In the genomic region with DNA sequence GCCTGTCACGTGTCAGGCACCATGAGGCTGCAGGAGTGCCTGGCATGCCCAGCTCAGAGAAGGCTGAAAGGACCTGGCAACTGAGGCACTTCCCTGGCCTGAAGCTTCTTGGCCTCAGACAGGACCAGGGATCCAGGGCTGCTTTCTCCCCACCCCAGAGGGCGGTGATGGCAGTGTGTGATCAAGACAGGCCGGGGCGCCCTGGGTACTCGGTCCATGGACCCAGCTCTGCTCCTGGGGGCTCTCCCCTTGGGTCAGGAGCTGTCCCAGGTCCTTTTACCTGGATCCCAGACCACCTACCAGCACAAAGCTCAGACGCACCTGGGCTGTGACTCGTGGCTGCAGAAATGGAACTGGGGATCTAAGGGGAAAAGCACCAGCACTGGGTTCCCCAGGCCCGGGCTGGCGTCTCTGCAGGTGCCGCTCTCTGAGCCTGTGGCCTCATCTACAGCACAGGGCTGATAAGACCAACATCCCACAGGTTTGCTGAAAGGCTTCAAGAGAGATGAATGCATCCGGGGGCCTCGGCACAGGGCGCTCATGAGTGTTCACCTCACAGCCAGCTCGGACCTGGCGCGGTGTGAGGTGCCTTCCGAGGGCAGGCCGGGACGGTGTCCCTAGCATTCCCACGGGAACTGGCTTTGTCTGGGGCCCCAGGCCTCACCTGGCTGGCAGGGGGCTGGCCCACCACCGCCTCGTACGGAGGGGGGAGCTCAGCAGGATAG, we compare ENCODE assay signal across 16 cellular contexts.
A peak's percentile ranks its signal among the peaks of the same experiment; 100 is the strongest.
DNase-seq lines count a peak whose midpoint lies in the region; ATAC-seq and TF ChIP-seq lines count a peak whose summit lies in the region.
"Had no signal": no experiment of that assay in that cellular context is flagged by ENCODE, and none has a peak within 500 bp of the region (broad histone marks: within the 10 kb centered on the region; RNA-seq: fewer than 3 reads in every experiment).

No MANE protein-coding gene starts in this region.

- H3K4me1 Mint-ChIP-seq in endodermal cell (peaks cover 36% of the 10 kb centered on the region), endothelial cell (ENCODE audit: unreplicated experiment) (peaks cover 13% of the 10 kb centered on the region)

- H3K27ac Mint-ChIP-seq in endodermal cell (no peak overlapping the region), endothelial cell (ENCODE audit: unreplicated experiment) (no peak overlapping the region)
- H3K27ac Mint-ChIP-seq: B cell had no signal

- H3K4me3 Mint-ChIP-seq in endodermal cell (no peak overlapping the region), endothelial cell (ENCODE audit: unreplicated experiment) (no peak overlapping the region)
- H3K4me3 Mint-ChIP-seq: B cell, CD14-positive monocyte had no signal

- H2BK120ac ChIP-seq in neuronal stem cell (ENCODE audit: low read depth, low read length) = no peak overlapping the region

- peak overlapping the region; percentile 57 for H3K18ac ChIP-seq in neuronal stem cell (ENCODE audit: low read length)

- no peak overlapping the region for H2BK15ac ChIP-seq in neuronal stem cell (ENCODE audit: low read length)

- peak overlapping the region; percentile 77 for H2BK12ac ChIP-seq in neuronal stem cell (ENCODE audit: low read length)

- H3K27me3 ChIP-seq in left ventricle myocardium inferior (ENCODE audit: low read depth) (peaks cover 44% of the 10 kb centered on the region), endodermal cell (ENCODE audit: control insufficient read depth, insufficient read depth, low read length, poor library complexity, severe bottlenecking) (no peaks in the 10 kb centered on the region), neuronal stem cell (ENCODE audit: control insufficient read depth in 3 of 3, insufficient read depth in 3 of 3, low read depth in 1 of 3, low read length in 3 of 3) (peaks cover 0 to 11% (median 0%) of the 10 kb centered on the region in 3 experiments), spleen (replicated peaks in 1 of 7) (peaks cover 0 to 43% (median 20%) of the 10 kb centered on the region in 7 donors), left lung (peaks cover 0 to 22% of the 10 kb centered on the region in 2 donors)

- no peak for TF ChIP-seq POLR2A in spleen (IDR thresholded peaks at IDR 0.05)

- H3K4me2 ChIP-seq in neuronal stem cell (ENCODE audit: insufficient read depth, low read length, poor library complexity, severe bottlenecking) = no peak overlapping the region

- H3K4me3 ChIP-seq in left ventricle myocardium inferior = no peak overlapping the region
- H3K4me3 ChIP-seq in endodermal cell (ENCODE audit: low read length) = no peak overlapping the region
- no peak overlapping the region for H3K4me3 ChIP-seq in neuronal stem cell (ENCODE audit: low read length in 2 of 2)
- H3K4me3 ChIP-seq in spleen = no peak overlapping the region
- no peak overlapping the region for H3K4me3 ChIP-seq in left lung

- peak overlapping the region; percentile 22 for H2AK5ac ChIP-seq in neuronal stem cell (ENCODE audit: low read depth, low read length)

- H4K91ac ChIP-seq in neuronal stem cell (ENCODE audit: low read depth, low read length, poor library complexity) = no peak overlapping the region

- no peaks in the 10 kb centered on the region for H3K9me3 Mint-ChIP-seq in endodermal cell
- no peaks in the 10 kb centered on the region for H3K9me3 Mint-ChIP-seq in endothelial cell (ENCODE audit: unreplicated experiment)

- H3K36me3 Mint-ChIP-seq in endodermal cell (ENCODE audit: low read depth) (no peaks in the 10 kb centered on the region), endothelial cell (ENCODE audit: low read depth, unreplicated experiment) (peaks cover 10% of the 10 kb centered on the region)
- H3K36me3 Mint-ChIP-seq: CD14-positive monocyte had no signal

- H3K14ac ChIP-seq in neuronal stem cell (ENCODE audit: low read length) = no peak overlapping the region

- no peak overlapping the region for H3K27ac ChIP-seq in left ventricle myocardium inferior (replicated peaks)
- H3K27ac ChIP-seq in endodermal cell (ENCODE audit: low read depth, low read length) = no peak overlapping the region
- no peak overlapping the region for H3K27ac ChIP-seq in neuronal stem cell (replicated peaks; ENCODE audit: low read length)
- no peak overlapping the region for H3K27ac ChIP-seq in spleen
- H3K27ac ChIP-seq in left lung = no peak overlapping the region

- no peaks in the 10 kb centered on the region for H3K9me3 ChIP-seq in left ventricle myocardium inferior (replicated peaks)
- no peaks in the 10 kb centered on the region for H3K9me3 ChIP-seq in endodermal cell (ENCODE audit: control insufficient read depth, low read length)
- H3K9me3 ChIP-seq in neuronal stem cell (replicated peaks in 1 of 2; ENCODE audit: control insufficient read depth in 2 of 2, insufficient read depth in 1 of 2, low read depth in 1 of 2, low read length in 2 of 2) = no peaks in the 10 kb centered on the region
- no peaks in the 10 kb centered on the region for H3K9me3 ChIP-seq in spleen
- no peaks in the 10 kb centered on the region for H3K9me3 ChIP-seq in left lung

- 90 to 97% methylated on average over 11 to 23 of the region's 23 CpGs for WGBS in endodermal cell (ENCODE audit: insufficient coverage in 1 of 2, insufficient read length in 1 of 2), 2 experiments
- whole genome bisulfite sequencing in neuronal stem cell (ENCODE audit: extremely low coverage in 2 of 2, insufficient read length in 2 of 2, insufficient replicate concordance in 1 of 2), 2 donors = no CpG with 5 or more reads among the region's 23 CpGs
- 86 to 90% (median 88%) methylated on average over 19 to 23 of the region's 23 CpGs for WGBS in spleen, 5 donors

- peak overlapping the region; percentile 13 for H3K4ac ChIP-seq in neuronal stem cell (ENCODE audit: low read length)

- H3K9ac ChIP-seq in endodermal cell (ENCODE audit: extremely low read depth, low read length, poor library complexity, severe bottlenecking) (no peak overlapping the region), neuronal stem cell (ENCODE audit: low read depth, low read length, poor library complexity) (no peak overlapping the region)

- DNase-seq in cardiac septum (ENCODE audit: low spot score) = peak; percentile 59
- no peak for DNase-seq in left ventricle myocardium inferior
- peak; percentile 41 for DNase-seq in endodermal cell
- DNase-seq in neuronal stem cell (ENCODE audit: low spot score) = no peak
- DNase-seq in spleen = peak; percentile 69
- DNase-seq in endothelial cell (ENCODE audit: low spot score) = no peak
- DNase-seq in NCI-H2171 (lab: John Stamatoyannopoulos, UW) = no peak
- no peak for DNase-seq in left lung
- DNase-seq: NCI-H1105, NCI-H146, NCI-H2029, NCI-H446, NCI-H526 had no signal

- no peak for ATAC-seq in left lung
- ATAC-seq: Right ventricle myocardium inferior had no signal

- intact Hi-C loops in cardiac septum (cut with DNase I) = no loop called here
- intact Hi-C loops in left ventricle myocardium inferior (cut with micrococcal nuclease) = no loop called here
- intact Hi-C loops in spleen (cut with DNase I; ENCODE audit: low total_unique reads) = no loop called here
- intact Hi-C loops in left lung (cut with DNase I) = no loop called here

- no peak overlapping the region for H4K8ac ChIP-seq in neuronal stem cell (ENCODE audit: low read depth, low read length)

- H3K23ac ChIP-seq in neuronal stem cell (ENCODE audit: low read depth, low read length, poor library complexity) = peak overlapping the region; percentile 71

- H3K36me3 ChIP-seq in left ventricle myocardium inferior (no peaks in the 10 kb centered on the region), endodermal cell (ENCODE audit: control insufficient read depth, insufficient read depth, low read length) (no peaks in the 10 kb centered on the region), neuronal stem cell (replicated peaks in 1 of 2; ENCODE audit: control insufficient read depth in 2 of 2, insufficient read depth in 2 of 2, low read length in 2 of 2) (no peaks in the 10 kb centered on the region), spleen (no peaks in the 10 kb centered on the region), left lung (no peaks in the 10 kb centered on the region)

- H3K4me1 ChIP-seq in left ventricle myocardium inferior (peaks cover 6% of the 10 kb centered on the region), endodermal cell (ENCODE audit: control insufficient read depth, insufficient read depth, low read length) (peaks cover 3% of the 10 kb centered on the region), neuronal stem cell (ENCODE audit: control insufficient read depth in 2 of 2, insufficient read depth in 1 of 2, low read depth in 1 of 2, low read length in 2 of 2) (peaks cover 2 to 12% of the 10 kb centered on the region in 2 donors), spleen (peaks cover 0 to 9% (median 7%) of the 10 kb centered on the region in 6 donors), left lung (peaks cover 0 to 6% of the 10 kb centered on the region in 2 donors)

- no peaks in the 10 kb centered on the region for H3K27me3 Mint-ChIP-seq in endodermal cell (ENCODE audit: insufficient read depth)
- peaks cover 19% of the 10 kb centered on the region for H3K27me3 Mint-ChIP-seq in endothelial cell (ENCODE audit: unreplicated experiment)

- TF ChIP-seq CTCF in left ventricle myocardium inferior (IDR thresholded peaks at IDR 0.05; ENCODE audit: borderline replicate concordance) (no peak), endodermal cell (conservative IDR thresholded peaks at IDR 0.05) (no peak), spleen (IDR thresholded peaks at IDR 0.05 in 8 of 11, conservative IDR thresholded peaks at IDR 0.05 in 3 of 11) (no peak), endothelial cell (IDR thresholded peaks at IDR 0.05; ENCODE audit: unreplicated experiment) (no peak), left lung (IDR thresholded peaks at IDR 0.05) (no peak)

- no peak overlapping the region for H2BK5ac ChIP-seq in neuronal stem cell (ENCODE audit: low read length)

- H3K79me1 ChIP-seq in neuronal stem cell (ENCODE audit: low read depth, low read length) = peaks cover 1% of the 10 kb centered on the region

- H2AFZ ChIP-seq in neuronal stem cell (ENCODE audit: low read length) = no peak overlapping the region

Comparison
In these comparisons a context has a peak if more than half of its experiments do, and no peak if none do; other contexts are left out.
1. DNase-seq: peak in cardiac septum (single experiment), endodermal cell (single experiment) and spleen (single experiment); none in left ventricle myocardium inferior (single experiment), neuronal stem cell (single experiment), endothelial cell (single experiment), NCI-H2171 (single experiment) and left lung (0 of 2).